Comparison of ENCODE assay signal across 9 cellular contexts in the genomic region with DNA sequence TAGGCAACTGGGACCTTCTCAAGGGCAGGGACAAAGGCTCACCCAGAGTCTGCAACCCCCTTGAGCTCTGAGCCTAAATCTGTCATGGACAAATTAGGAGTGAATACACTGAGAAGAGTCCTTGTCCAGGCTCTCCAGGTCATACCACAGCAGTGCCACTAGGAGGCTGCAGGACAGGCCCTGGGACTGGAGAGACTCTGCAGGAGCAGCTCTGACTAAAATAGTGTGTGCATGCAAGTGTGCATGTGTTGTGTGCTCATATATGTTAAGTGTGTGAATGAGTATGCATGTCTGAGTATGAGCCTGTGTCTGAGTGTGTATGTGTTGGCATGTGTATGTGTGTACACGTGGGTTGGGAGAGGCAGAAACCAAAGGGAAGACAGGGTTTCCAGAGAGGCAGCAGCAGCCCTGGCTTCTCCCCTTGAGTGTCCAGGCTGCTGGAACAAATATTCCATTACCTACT. TPM values are rescaled to one million over a fixed set of nuclear protein-coding genes. Genes with fewer than 3 reads are reported as not detected.
A peak's percentile ranks its signal among the peaks of the same experiment; 100 is the strongest.
DNase-seq lines count a peak whose midpoint lies in the region; ATAC-seq and TF ChIP-seq lines count a peak whose summit lies in the region.
"Had no signal": no experiment of that assay in that cellular context is flagged by ENCODE, and none has a peak within 500 bp of the region (broad histone marks: within the 10 kb centered on the region; RNA-seq: fewer than 3 reads in every experiment).

No MANE protein-coding gene starts in this region.

- DNase-seq in HCEC 1CT (peak; percentile 52), cardiac muscle cell (ENCODE audit: low read depth in 1 of 2, low spot score in 1 of 2) (peak; percentile 40 to 66), testis (peak; percentile 56), NOMO-1 treated with dmso at 0.1 percent for 144 hours (lab: John Stamatoyannopoulos, UW; ENCODE audit: unreplicated experiment) (no peak), retina (no peak)

- H3K36me3 ChIP-seq in BLaER1 (peaks cover 60% of the 10 kb centered on the region), cardiac muscle cell (peaks cover 6% of the 10 kb centered on the region), testis (ENCODE audit: low read depth, missing control alignments) (no peaks in the 10 kb centered on the region)

- H3K27me3 ChIP-seq in BLaER1 = no peaks in the 10 kb centered on the region
- H3K27me3 ChIP-seq in cardiac muscle cell = no peaks in the 10 kb centered on the region
- no peaks in the 10 kb centered on the region for H3K27me3 ChIP-seq in testis

- no peak for TF ChIP-seq POLR2A in testis (IDR thresholded peaks at IDR 0.05)

- H3K4me3 ChIP-seq in BLaER1 (no peak overlapping the region), cardiac muscle cell (no peak overlapping the region), testis (no peak overlapping the region)

- H3K9ac ChIP-seq in BLaER1 = peak overlapping the region; percentile 24; the same call in 1 of the 2 replicates

- peak; percentile 81 for TF ChIP-seq CTCF in VCaP (conservative IDR thresholded peaks at IDR 0.05)
- peak; percentile 68 for TF ChIP-seq CTCF in cardiac muscle cell (IDR thresholded peaks at IDR 0.05; ENCODE audit: low read depth, low read length)
- TF ChIP-seq CTCF in testis (IDR thresholded peaks at IDR 0.05) = peak; percentile 34 to 37 (median 37)

- no peak for ATAC-seq in HG02970 (IDR thresholded peaks at IDR 0.05; ENCODE audit: low FRiP score, unreplicated experiment)

- H3K27ac ChIP-seq in BLaER1 (no peak overlapping the region), VCaP (no peak overlapping the region), cardiac muscle cell (peak overlapping the region; percentile 79), testis (no peak overlapping the region)

- H3K9me3 ChIP-seq in BLaER1 (no peaks in the 10 kb centered on the region), cardiac muscle cell (ENCODE audit: low read depth) (no peaks in the 10 kb centered on the region), testis (no peaks in the 10 kb centered on the region)

- WGBS in testis, 2 donors = 25 to 43% methylated on average over 1 of the region's 1 CpG

- peaks cover 22% of the 10 kb centered on the region for H3K4me1 ChIP-seq in BLaER1
- H3K4me1 ChIP-seq in cardiac muscle cell (ENCODE audit: low read depth) = no peaks in the 10 kb centered on the region
- peaks cover 6% of the 10 kb centered on the region for H3K4me1 ChIP-seq in testis

- intact Hi-C loops in testis (cut with DNase I; ENCODE audit: low total_unique reads) = no loop called here

- H3K4me2 ChIP-seq in BLaER1 = no peak overlapping the region

- H4K20me1 ChIP-seq in BLaER1 = peaks cover 89% of the 10 kb centered on the region

RNA-seq across cellular contexts. Expression of gene MRPL14, which starts 27.1 kb away (rescaled TPM):
- total RNA-seq in cardiac muscle cell = 66.4 and 78.8 TPM in 2 replicates
- 130 and 165 TPM in 2 replicates for polyA plus RNA-seq in cardiac muscle cell
- total RNA-seq in testis = 10 to 100 TPM; 47.6 to 53.5 TPM
- polyA plus RNA-seq in testis (ENCODE audit: insufficient read depth, low read depth, low replicate concordance) = 86.5 TPM

RNA-seq across cellular contexts. Expression of gene TMEM63B, which starts 27.2 kb away (rescaled TPM):
- total RNA-seq in cardiac muscle cell = 52.4 and 57.3 TPM in 2 replicates
- polyA plus RNA-seq in cardiac muscle cell = 51.7 and 54.2 TPM in 2 replicates
- total RNA-seq in testis = 100 to 1,000 TPM; 139 to 170 TPM
- 79.0 TPM for polyA plus RNA-seq in testis (ENCODE audit: insufficient read depth, low read depth, low replicate concordance)

RNA-seq across cellular contexts. Expression of gene CAPN11, which starts 58.5 kb away (rescaled TPM):
- total RNA-seq in cardiac muscle cell (not detected in 2 replicates), testis (10 to 100 TPM; 20.5 to 23.5 TPM)
- polyA plus RNA-seq in cardiac muscle cell (not detected in 2 replicates), testis (ENCODE audit: insufficient read depth, low read depth, low replicate concordance) (115 TPM)
- total RNA-seq: HT1080 had no signal

Comparison
In these comparisons a context has a peak if more than half of its experiments do, and no peak if none do; other contexts are left out.
1. DNase-seq: peak in HCEC 1CT (single experiment), cardiac muscle cell (2 of 2) and testis (single experiment); none in NOMO-1 treated with dmso at 0.1 percent for 144 hours (single experiment) and retina (single experiment).
2. RNA of gene CAPN11, which starts 58.5 kb away (total RNA-seq): 20.5 to 23.5 TPM in testis; not detected in cardiac muscle cell; every median in the first group is over 10 times any median in the second.
3. Peak in every context shown above with its lines, with median percentiles within 50 percentile points of each other: CTCF ChIP-seq.